Comparison of ENCODE assay signal across 8 cellular contexts in genomic region chr13:22915442-22916082, GRCh38.
DNase-seq lines count a peak whose midpoint lies in the region; ATAC-seq and TF ChIP-seq lines count a peak whose summit lies in the region.

No MANE protein-coding gene starts in this region.

- in situ Hi-C loops in Caki2 (cut with HindIII; ENCODE audit: low pct_unique_long_range_greater_than_20kb, low sequenced_read_pairs) (no loop called here), mammary epithelial cell (cut with MboI; ENCODE audit: low sequenced_read_pairs in 2 of 2) (no loop called here)

- ATAC-seq in GM21360 (IDR thresholded peaks at IDR 0.05; ENCODE audit: unreplicated experiment) (peak; percentile 66), HG03378 (IDR thresholded peaks at IDR 0.05; ENCODE audit: unreplicated experiment) (no peak)

- H3K27ac ChIP-seq in mammary epithelial cell (ENCODE audit: insufficient read depth, low read depth, low read length), result no peak overlapping the region
- H3K27ac ChIP-seq in smooth muscle cell (ENCODE audit: low read depth), result no peak overlapping the region

- H3K9ac ChIP-seq in mammary epithelial cell (ENCODE audit: insufficient read depth, low read length), result no peak overlapping the region
- H3K9ac ChIP-seq in smooth muscle cell (ENCODE audit: low read depth), result peak overlapping the region; percentile 43

- dilution Hi-C loops in mammary epithelial cell (cut with HindIII; ENCODE audit: low sequenced_read_pairs), result no loop called here

- CTCF ChIA-PET in mammary epithelial cell (lab: Charles Lee; ENCODE audit: low non-redundant PET), result no interaction called here

- WGBS in mammary epithelial cell (ENCODE audit: low coverage, missing lambda C conversion rate), result 11% methylated on average over 14 of the region's 58 CpGs
- WGBS in smooth muscle cell (ENCODE audit: low lambda C conversion rate), result 2% methylated on average over 37 of the region's 58 CpGs

- H3K4me3 ChIP-seq in mammary epithelial cell (replicated peaks in 1 of 3; ENCODE audit: insufficient read depth in 1 of 3, low read depth in 2 of 3, low read length in 3 of 3) (peak overlapping the region; percentile 30 to 54 (median 34)), smooth muscle cell (peak overlapping the region; percentile 94)

- H3K36me3 ChIP-seq in mammary epithelial cell (ENCODE audit: insufficient read depth, low read length) (no peaks in the 10 kb centered on the region), smooth muscle cell (ENCODE audit: low read depth) (no peaks in the 10 kb centered on the region)

- H2AFZ ChIP-seq in mammary epithelial cell (ENCODE audit: low read depth, low read length) (peak overlapping the region; percentile 69), smooth muscle cell (ENCODE audit: low read depth) (peak overlapping the region; percentile 98)

- TF ChIP-seq CTCF in mammary epithelial cell (conservative IDR thresholded peaks at IDR 0.05 in 1 of 2, IDR thresholded peaks at IDR 0.05 in 1 of 2; ENCODE audit: extremely low read depth in 1 of 2, insufficient read depth in 1 of 2, low read depth in 1 of 2, low read length in 2 of 2) (no peak), smooth muscle cell (IDR thresholded peaks at IDR 0.05; ENCODE audit: borderline replicate concordance, insufficient read depth, poor library complexity, severe bottlenecking) (no peak)

- H3K4me2 ChIP-seq in mammary epithelial cell (ENCODE audit: insufficient read depth, low read depth, low read length) (peak overlapping the region; percentile 70), smooth muscle cell (peak overlapping the region; percentile 87)

- no peaks in the 10 kb centered on the region for H3K4me1 ChIP-seq in mammary epithelial cell (ENCODE audit: insufficient read depth, low read length)
- H3K4me1 ChIP-seq in smooth muscle cell (ENCODE audit: low read depth), result no peaks in the 10 kb centered on the region

- no peaks in the 10 kb centered on the region for H3K79me2 ChIP-seq in mammary epithelial cell (ENCODE audit: insufficient read depth, low read length)
- no peaks in the 10 kb centered on the region for H3K79me2 ChIP-seq in smooth muscle cell (ENCODE audit: low read depth)

- intact Hi-C loops in mammary epithelial cell (cut with micrococcal nuclease), result no loop called here

- H3K27me3 ChIP-seq in mammary epithelial cell (ENCODE audit: insufficient read depth, low read length) (no peaks in the 10 kb centered on the region), smooth muscle cell (ENCODE audit: low read depth) (no peaks in the 10 kb centered on the region)

- DNase-seq in Caki2 (ENCODE audit: low read depth), result peak; percentile 77
- DNase-seq in NCI-H345 treated with DMSO at 0.1 percent for 48 hours (lab: John Stamatoyannopoulos, UW; ENCODE audit: unreplicated experiment), result peak; percentile 5
- DNase-seq in mammary epithelial cell, result peak; percentile 3
- peak; percentile 90 for DNase-seq in islet precursor cell
- DNase-seq in smooth muscle cell (lab: John Stamatoyannopoulos, UW; ENCODE audit: unreplicated experiment), result no peak
- no peak for DNase-seq in stimulated activated CD4-positive, alpha-beta T cell treated with anti-CD3 and anti-CD28 coated beads, Interleukin-4, amount 100 ng/mL, for 4 hours

- BruUV-seq in mammary epithelial cell (replicated peaks; lab: Mats Ljungman, UMichigan), result no TSS peak

- H3K9me3 ChIP-seq in mammary epithelial cell (replicated peaks; ENCODE audit: insufficient read depth, low read length), result peaks cover 3% of the 10 kb centered on the region
- no peaks in the 10 kb centered on the region for H3K9me3 ChIP-seq in smooth muscle cell (replicated peaks; ENCODE audit: low read depth)

- H3F3A ChIP-seq in smooth muscle cell (ENCODE audit: low read depth), result no peaks in the 10 kb centered on the region

- no peaks in the 10 kb centered on the region for H4K20me1 ChIP-seq in mammary epithelial cell (ENCODE audit: insufficient read depth, low read length)
- no peaks in the 10 kb centered on the region for H4K20me1 ChIP-seq in smooth muscle cell (ENCODE audit: low read depth)

Comparison
In these comparisons a context has a peak if more than half of its experiments do, and no peak if none do; other contexts are left out.
1. DNase-seq: peak in Caki2 (single experiment), NCI-H345 treated with DMSO at 0.1 percent for 48 hours (single experiment), mammary epithelial cell (single experiment) and islet precursor cell (single experiment); none in smooth muscle cell (single experiment) and stimulated activated CD4-positive, alpha-beta T cell treated with anti-CD3 and anti-CD28 coated beads, Interleukin-4, amount 100 ng/mL, for 4 hours (0 of 2).